8 cellular contexts compared by ENCODE assay signal in genomic region chr15:78076231-78077052, GRCh38.
DNase-seq lines count a peak whose midpoint lies in the region; ATAC-seq and TF ChIP-seq lines count a peak whose summit lies in the region.

No MANE protein-coding gene starts in this region.

- H3K27ac Mint-ChIP-seq in activated naive CD8-positive, alpha-beta T cell: peak overlapping the region; percentile 97
- peak overlapping the region; percentile 87 for H3K27ac Mint-ChIP-seq in stimulated activated naive B cell treated with anti-CD40 and anti-IgM and Interleukin-4, amounts not matched to agents 10 μg/mL and 1 μg/mL and 100 μg/mL, for 72 hours

- peak overlapping the region; percentile 84 for H2AFZ ChIP-seq in ACC112 (ENCODE audit: low read length, unreplicated experiment)

- TF ChIP-seq CTCF in HEK293 (tag by site-specific recombination; IDR thresholded peaks at IDR 0.05): no peak

- H3K9ac ChIP-seq in iPS-18a (ENCODE audit: low read length): peak overlapping the region; percentile 57

- H3K9me3 ChIP-seq in HEK293 (ENCODE audit: control insufficient read depth, insufficient read depth, low read depth, low read length): no peaks in the 10 kb centered on the region
- H3K9me3 ChIP-seq in iPS-18a (ENCODE audit: control insufficient read depth, low read depth, low read length): no peaks in the 10 kb centered on the region

- peak; percentile 7 to 22 for ATAC-seq in stimulated activated naive B cell treated with anti-CD40 and anti-IgM and Interleukin-4, amounts not matched to agents 10 μg/mL and 1 μg/mL and 100 μg/mL, for 72 hours (replicated peaks)
- ATAC-seq in GM21526 (IDR thresholded peaks at IDR 0.05; ENCODE audit: low FRiP score, unreplicated experiment): no peak

- peak overlapping the region; percentile 100 for H3K4me3 ChIP-seq in ACC112 (ENCODE audit: low read depth, low read length)
- peak overlapping the region; percentile 88 for H3K4me3 ChIP-seq in HEK293 (ENCODE audit: low read depth, low read length)
- peak overlapping the region; percentile 76 for H3K4me3 ChIP-seq in iPS-18a (ENCODE audit: low read length)

- H3K9me3 Mint-ChIP-seq in activated naive CD8-positive, alpha-beta T cell (ENCODE audit: low read depth): no peaks in the 10 kb centered on the region
- H3K9me3 Mint-ChIP-seq in stimulated activated naive B cell treated with anti-CD40 and anti-IgM and Interleukin-4, amounts not matched to agents 10 μg/mL and 1 μg/mL and 100 μg/mL, for 72 hours: no peaks in the 10 kb centered on the region

- CTCF ChIA-PET in HEK293 (lab: Yijun Ruan, JAX): interaction anchor here (0.6 to 2.3 kb wide), 9 partner anchors 9 to 1749 kb away, joined by 3 to 12 read pairs (median 4); no protein-coding TSS in a partner anchor

- H3K4me1 Mint-ChIP-seq in activated naive CD8-positive, alpha-beta T cell (ENCODE audit: low read depth): peaks cover 49% of the 10 kb centered on the region
- H3K4me1 Mint-ChIP-seq in stimulated activated naive B cell treated with anti-CD40 and anti-IgM and Interleukin-4, amounts not matched to agents 10 μg/mL and 1 μg/mL and 100 μg/mL, for 72 hours: peaks cover 22 to 38% of the 10 kb centered on the region in 2 donors

- H3K27me3 Mint-ChIP-seq in activated naive CD8-positive, alpha-beta T cell: no peaks in the 10 kb centered on the region
- no peaks in the 10 kb centered on the region for H3K27me3 Mint-ChIP-seq in stimulated activated naive B cell treated with anti-CD40 and anti-IgM and Interleukin-4, amounts not matched to agents 10 μg/mL and 1 μg/mL and 100 μg/mL, for 72 hours

- peaks cover 50% of the 10 kb centered on the region for H3K79me2 ChIP-seq in ACC112 (ENCODE audit: control insufficient read depth, insufficient read depth, low read length, unreplicated experiment)

- H3K27ac ChIP-seq in ACC112 (ENCODE audit: low read depth, low read length) (peak overlapping the region; percentile 90), HEK293 (ENCODE audit: extremely low read depth, low read depth, low read length) (peak overlapping the region; percentile 88), iPS-18a (ENCODE audit: low read length) (no peak overlapping the region)

- H3K27me3 ChIP-seq in ACC112 (ENCODE audit: insufficient read depth, low read length) (no peaks in the 10 kb centered on the region), iPS-18a (ENCODE audit: control insufficient read depth, insufficient read depth, low read length) (no peaks in the 10 kb centered on the region)

- peak overlapping the region; percentile 99 for H3K4me3 Mint-ChIP-seq in activated naive CD8-positive, alpha-beta T cell
- H3K4me3 Mint-ChIP-seq in stimulated activated naive B cell treated with anti-CD40 and anti-IgM and Interleukin-4, amounts not matched to agents 10 μg/mL and 1 μg/mL and 100 μg/mL, for 72 hours: peak overlapping the region; percentile 91 to 97

- POLR2A ChIA-PET in HEK293 (lab: Yijun Ruan, JAX): interaction anchor here (0.7 to 1.2 kb wide), 5 partner anchors 14 to 72 kb away, joined by 3 to 4 read pairs (median 3); no protein-coding TSS in a partner anchor

- peaks cover 4% of the 10 kb centered on the region for H3K36me3 Mint-ChIP-seq in activated naive CD8-positive, alpha-beta T cell
- H3K36me3 Mint-ChIP-seq in stimulated activated naive B cell treated with anti-CD40 and anti-IgM and Interleukin-4, amounts not matched to agents 10 μg/mL and 1 μg/mL and 100 μg/mL, for 72 hours: peaks cover 0 to 4% of the 10 kb centered on the region in 2 donors

- no peaks in the 10 kb centered on the region for H3K36me3 ChIP-seq in ACC112 (ENCODE audit: insufficient read depth, low read length)
- H3K36me3 ChIP-seq in HEK293 (ENCODE audit: control insufficient read depth in 2 of 2, insufficient read depth in 1 of 2, low read length in 2 of 2): peaks cover 0 to 4% of the 10 kb centered on the region in 2 experiments; a peak in 1 of 3 replicates
- no peaks in the 10 kb centered on the region for H3K36me3 ChIP-seq in iPS-18a (ENCODE audit: control insufficient read depth, low read depth, low read length)

- H3K4me1 ChIP-seq in ACC112 (ENCODE audit: control insufficient read depth, insufficient read depth, low read length, unreplicated experiment) (peaks cover 31% of the 10 kb centered on the region), HEK293 (ENCODE audit: control insufficient read depth, insufficient read depth, low read length) (peaks cover 25% of the 10 kb centered on the region), iPS-18a (ENCODE audit: control insufficient read depth, low read depth, low read length) (peaks cover 7% of the 10 kb centered on the region)

- DNase-seq in stimulated activated naive B cell treated with anti-CD40 and anti-IgM and Interleukin-4, amounts not matched to agents 10 μg/mL and 1 μg/mL and 100 μg/mL, for 72 hours: no peak
- DNase-seq in NCI-H748 treated with DMSO at 0.1 percent for 48 hours (lab: John Stamatoyannopoulos, UW): no peak
- no peak for DNase-seq in NCI-H1436 (lab: John Stamatoyannopoulos, UW)

TF ChIP-seq in HEK293, 187 proteins besides CTCF, POLR2A, EP300 and RAD21 (continues in another document):
- 0 out of 2 replicates have a peak, but pooled peaks have one; percentile 18 for TF ChIP-seq ZNF366 (tag by site-specific recombination; conservative IDR thresholded peaks at IDR 0.05)
- TF ChIP-seq ZNF621 (tag by site-specific recombination; IDR thresholded peaks at IDR 0.05): no peak
- TF ChIP-seq ZIC2 (tag by site-specific recombination; IDR thresholded peaks at IDR 0.05): no peak
- no peak for TF ChIP-seq ZNF623 (tag by site-specific recombination; IDR thresholded peaks at IDR 0.05)
- TF ChIP-seq ZBTB48 (tag by site-specific recombination; IDR thresholded peaks at IDR 0.05): peak; percentile 4; the same call in 1 of the 2 replicates
- TF ChIP-seq ZNF837 (tag by site-specific recombination; IDR thresholded peaks at IDR 0.05): no peak
- TF ChIP-seq ZNF664 (tag by site-specific recombination; IDR thresholded peaks at IDR 0.05): peak; percentile 86
- TF ChIP-seq SP3 (tag by site-specific recombination; IDR thresholded peaks at IDR 0.05): 0 out of 2 replicates have a peak, but pooled peaks have one; percentile 1
- no peak for TF ChIP-seq ZNF704 (tag by site-specific recombination; IDR thresholded peaks at IDR 0.05)
- peak; percentile 99 for TF ChIP-seq ZNF121 (tag by site-specific recombination; IDR thresholded peaks at IDR 0.05)
- 0 out of 2 replicates have a peak, but pooled peaks have one; percentile 10 for TF ChIP-seq ZBTB20 (tag by site-specific recombination; IDR thresholded peaks at IDR 0.05)
- TF ChIP-seq ZNF404 (tag by site-specific recombination; IDR thresholded peaks at IDR 0.05): no peak
- no peak for TF ChIP-seq ZNF792 (tag by site-specific recombination; IDR thresholded peaks at IDR 0.05)
- no peak for TF ChIP-seq ATF2 (tag by site-specific recombination; IDR thresholded peaks at IDR 0.05; ENCODE audit: low read depth)
- 0 out of 2 replicates have a peak, but pooled peaks have one; percentile 3 for TF ChIP-seq ZFP69B (tag by site-specific recombination; IDR thresholded peaks at IDR 0.05)
- no peak for TF ChIP-seq ZNF530 (tag by site-specific recombination; IDR thresholded peaks at IDR 0.05; ENCODE audit: low read depth)
- no peak for TF ChIP-seq ZNF138 (tag by site-specific recombination; IDR thresholded peaks at IDR 0.05; ENCODE audit: borderline replicate concordance)
- no peak for TF ChIP-seq ZFP37 (tag by site-specific recombination; IDR thresholded peaks at IDR 0.05)
- TF ChIP-seq ZNF362 (tag by site-specific recombination; IDR thresholded peaks at IDR 0.05): no peak
- TF ChIP-seq KLF17 (tag by site-specific recombination; IDR thresholded peaks at IDR 0.05): no peak
